In genomic region chr13:49604570-49604969, GRCh38 we compare ENCODE assay signal across 1 cellular context.
TF ChIP-seq lines count a peak whose summit lies in the region.

No MANE protein-coding gene starts in this region.

TF ChIP-seq in HepG2, 621 proteins besides CTCF, POLR2A, EP300 and RAD21:
- TF ChIP-seq SOX13 (IDR thresholded peaks at IDR 0.05): no peak
- 0 out of 4 replicates have a peak, but pooled peaks of 1 of the 2 experiments have one; percentile 21 for TF ChIP-seq SOX13 (CRISPR knock-in tag; conservative IDR thresholded peaks at IDR 0.05 in 1 of 2, IDR thresholded peaks at IDR 0.05 in 1 of 2)
- 0 out of 2 replicates have a peak, but pooled peaks have one; percentile 23 for TF ChIP-seq ZNF7 (CRISPR knock-in tag; IDR thresholded peaks at IDR 0.05)
- TF ChIP-seq ZNF350 (CRISPR knock-in tag; IDR thresholded peaks at IDR 0.05; ENCODE audit: borderline replicate concordance, low read depth): no peak
- 0 out of 2 replicates have a peak, but pooled peaks have one; percentile 14 for TF ChIP-seq ZFY (CRISPR knock-in tag; IDR thresholded peaks at IDR 0.05)
- TF ChIP-seq MEF2D (CRISPR knock-in tag; IDR thresholded peaks at IDR 0.05): no peak
- TF ChIP-seq FOXA3 (CRISPR knock-in tag; IDR thresholded peaks at IDR 0.05): 0 out of 2 replicates have a peak, but pooled peaks have one; percentile 29
- no peak for TF ChIP-seq FOXA1 (IDR thresholded peaks at IDR 0.05)
- TF ChIP-seq FOXA1 (CRISPR knock-in tag; IDR thresholded peaks at IDR 0.05): 0 out of 2 replicates have a peak, but pooled peaks have one; percentile 14
- 0 out of 4 replicates have a peak, but pooled peaks of 1 of the 2 experiments have one; percentile 35 for TF ChIP-seq NR2F1 (CRISPR knock-in tag; IDR thresholded peaks at IDR 0.05)
- TF ChIP-seq NR2F6 (IDR thresholded peaks at IDR 0.05): peak; percentile 35; the same call in 1 of the 2 replicates
- TF ChIP-seq NR2F6 (CRISPR knock-in tag; IDR thresholded peaks at IDR 0.05): peak; percentile 55
